ENCODE assay signal across 8 cellular contexts in genomic region chr19:5904302-5905071, GRCh38. TPM values are rescaled to one million over a fixed set of nuclear protein-coding genes. Genes with fewer than 3 reads are reported as not detected.
DNase-seq lines count a peak whose midpoint lies in the region; ATAC-seq and TF ChIP-seq lines count a peak whose summit lies in the region.

VMAC (plus strand) TSS chr19:5904872; CDS start chr19:5904891, 19 bp downstream.

- peak; percentile 100 for DNase-seq in NCI-H69 (lab: John Stamatoyannopoulos, UW)
- peak; percentile 100 for DNase-seq in activated CD4-positive, alpha-beta T cell treated with anti-CD3 and anti-CD28 coated beads, Interleukin-2, amount 50 U/mL, for 1 hour
- DNase-seq in left lobe of liver (ENCODE audit: low spot score) = peak; percentile 100
- DNase-seq in stimulated activated CD4-positive, alpha-beta T cell treated with anti-CD3 and anti-CD28 coated beads, Interleukin-2, amount 100 ng/mL, for 24 hours = peak; percentile 99 to 100

- H3K27me3 Mint-ChIP-seq in dendritic cell treated with granulocyte-macrophage colony-stimulating factor and Interleukin-4, amounts not matched to agents 40 ng/mL and 50 ng/mL, for 4 days = no peaks in the 10 kb centered on the region

- ATAC-seq in GM19372 (IDR thresholded peaks at IDR 0.05; ENCODE audit: low read depth, unreplicated experiment) (peak; percentile 76), HG03521 (IDR thresholded peaks at IDR 0.05; ENCODE audit: unreplicated experiment) (peak; percentile 73), left lobe of liver (peak; percentile 77)

- H3K27ac Mint-ChIP-seq in dendritic cell treated with granulocyte-macrophage colony-stimulating factor and Interleukin-4, amounts not matched to agents 40 ng/mL and 50 ng/mL, for 4 days = peak within 1 kb of the TSS; percentile 98

- peaks cover 35% of the 10 kb centered on the region for H3K4me1 Mint-ChIP-seq in dendritic cell treated with granulocyte-macrophage colony-stimulating factor and Interleukin-4, amounts not matched to agents 40 ng/mL and 50 ng/mL, for 4 days (ENCODE audit: low read depth)

- intact Hi-C loops in dendritic cell treated with granulocyte-macrophage colony-stimulating factor and Interleukin-4, amounts not matched to agents 40 ng/mL and 50 ng/mL, for 4 days (cut with micrococcal nuclease) = loop anchor here (2.0 to 5.0 kb wide), 3 partner anchors 76 to 208 kb away; partner anchors contain the start of genes CATSPERD, LONP1 and RFX2

- no peaks in the 10 kb centered on the region for H3K9me3 Mint-ChIP-seq in dendritic cell treated with granulocyte-macrophage colony-stimulating factor and Interleukin-4, amounts not matched to agents 40 ng/mL and 50 ng/mL, for 4 days

- peak within 1 kb of the TSS; percentile 95 for H3K4me3 Mint-ChIP-seq in dendritic cell treated with granulocyte-macrophage colony-stimulating factor and Interleukin-4, amounts not matched to agents 40 ng/mL and 50 ng/mL, for 4 days

- no peak for TF ChIP-seq CTCF in C4-2B (conservative IDR thresholded peaks at IDR 0.05)

- peak within 1 kb of the TSS; percentile 94 for H3K27ac ChIP-seq in C4-2B

- H3K36me3 Mint-ChIP-seq in dendritic cell treated with granulocyte-macrophage colony-stimulating factor and Interleukin-4, amounts not matched to agents 40 ng/mL and 50 ng/mL, for 4 days (ENCODE audit: low read depth) = peaks cover 50% of the 10 kb centered on the region

RNA-seq across cellular contexts. Expression of gene VMAC, which starts in this region (rescaled TPM):
- total RNA-seq in left lobe of liver = 3.9 TPM

Comparison
In these comparisons a context has a peak if more than half of its experiments do, and no peak if none do; other contexts are left out.
1. Peak in every context shown above with its lines: DNase-seq, ATAC-seq and H3K27ac ChIP-seq.